In genomic region chr7:32357535-32358277, GRCh38 we compare ENCODE assay signal across 12 cellular contexts.
DNase-seq lines count a peak whose midpoint lies in the region; ATAC-seq and TF ChIP-seq lines count a peak whose summit lies in the region.
"Had no signal": no experiment of that assay in that cellular context is flagged by ENCODE, and none has a peak within 500 bp of the region (broad histone marks: within the 10 kb centered on the region; RNA-seq: fewer than 3 reads in every experiment).

No MANE protein-coding gene starts in this region.

- H3K27ac ChIP-seq in Karpas-422 (ENCODE audit: low read length) (no peak overlapping the region), lower lobe of right lung (no peak overlapping the region)

- H3K4me3 ChIP-seq in Karpas-422 (ENCODE audit: low read length) (no peak overlapping the region), lower lobe of right lung (no peak overlapping the region)

- H3K27me3 Mint-ChIP-seq in activated CD8-positive, alpha-beta memory T cell treated with anti-CD3 and anti-CD28 coated beads, Interleukin-2, amount 10 ng/mL, durations not matched to agents 7 days and 5 days, result peaks cover 7% of the 10 kb centered on the region

- no peaks in the 10 kb centered on the region for H3K79me2 ChIP-seq in Karpas-422 (ENCODE audit: low read length)

- no peak overlapping the region for H3K27ac Mint-ChIP-seq in activated CD8-positive, alpha-beta memory T cell treated with anti-CD3 and anti-CD28 coated beads, Interleukin-2, amount 10 ng/mL, durations not matched to agents 7 days and 5 days
- H3K27ac Mint-ChIP-seq: activated T-helper 17 cell treated with anti-CD3 and anti-CD28 coated beads, Interleukin-2, amount 50 U/mL, for 72 hours had no signal

- H3K4me3 Mint-ChIP-seq in activated CD8-positive, alpha-beta memory T cell treated with anti-CD3 and anti-CD28 coated beads, Interleukin-2, amount 10 ng/mL, durations not matched to agents 7 days and 5 days, result no peak overlapping the region
- H3K4me3 Mint-ChIP-seq: activated T-helper 17 cell treated with anti-CD3 and anti-CD28 coated beads, Interleukin-2, amount 50 U/mL, for 72 hours had no signal

- H3K9ac ChIP-seq in Karpas-422 (ENCODE audit: low read length), result no peak overlapping the region

- H3K9me3 ChIP-seq in Karpas-422 (ENCODE audit: low read length), result no peaks in the 10 kb centered on the region
- H3K9me3 ChIP-seq in lower lobe of right lung, result no peaks in the 10 kb centered on the region

- ATAC-seq in lower lobe of right lung, result no peak
- no peak for ATAC-seq in activated CD8-positive, alpha-beta memory T cell treated with anti-CD3 and anti-CD28 coated beads, Interleukin-2, amount 10 ng/mL, durations not matched to agents 7 days and 5 days
- ATAC-seq in HG03457 (IDR thresholded peaks at IDR 0.05; ENCODE audit: unreplicated experiment), result no peak
- ATAC-seq: activated T-helper 17 cell treated with anti-CD3 and anti-CD28 coated beads, Interleukin-2, amount 50 U/mL, for 72 hours had no signal

- no peaks in the 10 kb centered on the region for H3K4me1 Mint-ChIP-seq in activated CD8-positive, alpha-beta memory T cell treated with anti-CD3 and anti-CD28 coated beads, Interleukin-2, amount 10 ng/mL, durations not matched to agents 7 days and 5 days
- H3K4me1 Mint-ChIP-seq: activated T-helper 17 cell treated with anti-CD3 and anti-CD28 coated beads, Interleukin-2, amount 50 U/mL, for 72 hours had no signal

- CTCF ChIA-PET in activated CD8-positive, alpha-beta memory T cell treated with anti-CD3 and anti-CD28 coated beads, Interleukin-2, amount 10 ng/mL, durations not matched to agents 7 days and 5 days (lab: Charles Lee), result interaction anchor here (1.1 kb wide), 1 partner anchor 147 kb away, joined by 3 read pairs; no protein-coding TSS in a partner anchor

- H4K20me1 ChIP-seq in Karpas-422 (ENCODE audit: insufficient read depth, low read depth, low read length), result no peaks in the 10 kb centered on the region

- intact Hi-C loops in lower lobe of right lung (cut with DNase I), result no loop called here

- no peaks in the 10 kb centered on the region for H3K9me2 ChIP-seq in Karpas-422 (replicated peaks; ENCODE audit: insufficient read depth, low read length)

- no peaks in the 10 kb centered on the region for H3K9me3 Mint-ChIP-seq in activated CD8-positive, alpha-beta memory T cell treated with anti-CD3 and anti-CD28 coated beads, Interleukin-2, amount 10 ng/mL, durations not matched to agents 7 days and 5 days (ENCODE audit: low read depth)
- H3K9me3 Mint-ChIP-seq: activated T-helper 17 cell treated with anti-CD3 and anti-CD28 coated beads, Interleukin-2, amount 50 U/mL, for 72 hours had no signal

- no peaks in the 10 kb centered on the region for H3K4me1 ChIP-seq in Karpas-422 (ENCODE audit: low read length)
- H3K4me1 ChIP-seq in lower lobe of right lung, result no peaks in the 10 kb centered on the region

- no peaks in the 10 kb centered on the region for H3K36me3 Mint-ChIP-seq in activated CD8-positive, alpha-beta memory T cell treated with anti-CD3 and anti-CD28 coated beads, Interleukin-2, amount 10 ng/mL, durations not matched to agents 7 days and 5 days

- no peak for TF ChIP-seq CTCF in lower lobe of right lung (IDR thresholded peaks at IDR 0.05)

- no peak overlapping the region for H2AFZ ChIP-seq in Karpas-422 (ENCODE audit: low read length)

- H3K36me3 ChIP-seq in Karpas-422 (ENCODE audit: insufficient read depth, low read length) (no peaks in the 10 kb centered on the region), lower lobe of right lung (no peaks in the 10 kb centered on the region)

- peak; percentile 6 for DNase-seq in EH (ENCODE audit: low read depth)
- peak; percentile 51 for DNase-seq in Karpas-422
- DNase-seq in RPMI7951 (ENCODE audit: low read depth), result peak; percentile 22
- peak; percentile 51 for DNase-seq in left kidney (ENCODE audit: low read depth, low spot score)
- DNase-seq in lower lobe of right lung, result no peak
- DNase-seq in activated CD8-positive, alpha-beta memory T cell treated with anti-CD3 and anti-CD28 coated beads, Interleukin-2, amount 10 ng/mL, durations not matched to agents 7 days and 5 days, result no peak
- DNase-seq in NCI-H1048 (lab: John Stamatoyannopoulos, UW), result no peak
- DNase-seq: effector CD4-positive, alpha-beta T cell; NCI-H1930; posterior cingulate gyrus had no signal

- no peaks in the 10 kb centered on the region for H3K27me3 ChIP-seq in Karpas-422 (ENCODE audit: low read length)
- peaks cover 4% of the 10 kb centered on the region for H3K27me3 ChIP-seq in lower lobe of right lung (ENCODE audit: low read depth)

- no peak overlapping the region for H3K4me2 ChIP-seq in Karpas-422 (ENCODE audit: low read depth, low read length, poor library complexity, severe bottlenecking)

Comparison
In these comparisons a context has a peak if more than half of its experiments do, and no peak if none do; other contexts are left out.
1. DNase-seq: peak in EH (single experiment), Karpas-422 (single experiment), RPMI7951 (single experiment) and left kidney (single experiment); none in lower lobe of right lung (single experiment), activated CD8-positive, alpha-beta memory T cell treated with anti-CD3 and anti-CD28 coated beads, Interleukin-2, amount 10 ng/mL, durations not matched to agents 7 days and 5 days (single experiment) and NCI-H1048 (single experiment).